9 cellular contexts compared by ENCODE assay signal in the genomic region with DNA sequence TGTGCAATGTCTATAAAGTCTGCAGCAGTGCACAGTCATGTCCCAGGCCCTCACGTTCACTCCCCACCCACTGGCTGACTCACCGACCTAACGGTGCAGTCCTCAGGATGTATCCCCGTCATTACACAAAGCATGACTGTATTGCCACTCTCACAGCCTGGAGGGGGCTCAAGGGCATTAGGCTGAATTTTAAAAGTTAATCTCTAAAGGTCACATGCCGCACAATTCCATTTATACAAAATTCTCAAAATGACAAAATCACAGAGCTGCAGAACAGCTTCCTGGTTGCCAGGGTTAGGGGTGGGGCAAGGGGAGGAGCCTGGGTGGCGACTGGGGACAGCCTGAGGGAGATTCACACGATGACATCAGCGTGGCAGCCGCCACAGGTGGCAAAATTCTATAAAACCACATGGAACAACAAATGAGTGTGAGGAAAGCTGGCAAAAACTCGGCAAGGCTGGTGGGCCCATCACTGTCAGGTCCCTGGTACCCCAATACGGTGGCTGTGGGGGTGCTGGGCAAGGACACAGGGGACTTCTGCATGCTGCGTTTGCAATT.
DNase-seq lines count a peak whose midpoint lies in the region; ATAC-seq and TF ChIP-seq lines count a peak whose summit lies in the region.
"Had no signal": no experiment of that assay in that cellular context is flagged by ENCODE, and none has a peak within 500 bp of the region (broad histone marks: within the 10 kb centered on the region; RNA-seq: fewer than 3 reads in every experiment).

No MANE protein-coding gene starts in this region.

- DNase-seq in AG04450 (ENCODE audit: low read depth, low spot score) (peak; percentile 43), LHCN-M2 (ENCODE audit: low read depth) (peak; percentile 70), posterior cingulate gyrus (peak in 7 of 10 donors; percentile 9 to 80 (median 49)), NCI-H146 (lab: John Stamatoyannopoulos, UW) (no peak), NCI-H146 treated with DMSO at 0.1 percent for 48 hours (lab: John Stamatoyannopoulos, UW; ENCODE audit: unreplicated experiment) (no peak)
- DNase-seq in activated CD4-positive, alpha-beta T cell treated with anti-CD3 and anti-CD28 coated beads, Interleukin-2, amount 50 U/mL, for 4 hours, result peak; percentile 72 to 78
- peak; percentile 54 to 57 (median 56) for DNase-seq in effector memory CD8-positive, alpha-beta T cell

- no peaks in the 10 kb centered on the region for H3K36me3 Mint-ChIP-seq in effector memory CD8-positive, alpha-beta T cell (ENCODE audit: insufficient read depth)

- peak overlapping the region; percentile 69 to 85 for H3K4me3 Mint-ChIP-seq in effector memory CD8-positive, alpha-beta T cell

- peaks cover 22% of the 10 kb centered on the region; the same call in 1 of the 2 replicates for H3K9me3 ChIP-seq in AG04450 (ENCODE audit: control insufficient read depth, insufficient read depth, low read length)

- peak; percentile 96 for ATAC-seq in effector memory CD8-positive, alpha-beta T cell (replicated peaks)
- ATAC-seq in GM18861 (IDR thresholded peaks at IDR 0.05; ENCODE audit: unreplicated experiment), result no peak

- H3K4me3 ChIP-seq in AG04450 (ENCODE audit: low read depth, low read length), result no peak overlapping the region
- H3K4me3 ChIP-seq: cardiac muscle cell had no signal

- peaks cover 17 to 20% of the 10 kb centered on the region in 2 donors for H3K4me1 Mint-ChIP-seq in effector memory CD8-positive, alpha-beta T cell (ENCODE audit: low read depth in 2 of 2)

- peak overlapping the region; percentile 31 for H3K27ac ChIP-seq in AG04450 (ENCODE audit: low read depth, low read length)
- H3K27ac ChIP-seq: cardiac muscle cell had no signal

- H3K9me3 Mint-ChIP-seq in effector memory CD8-positive, alpha-beta T cell, result no peaks in the 10 kb centered on the region

- CTCF ChIA-PET in AG04450 (lab: Charles Lee), result interaction anchor here (0.9 kb wide), 1 partner anchor 94 kb away, joined by 3 read pairs; no protein-coding TSS in a partner anchor

- no peaks in the 10 kb centered on the region for H3K27me3 ChIP-seq in AG04450 (ENCODE audit: control insufficient read depth, insufficient read depth, low read length)
- H3K27me3 ChIP-seq: cardiac muscle cell had no signal

- POLR2A ChIA-PET in AG04450 (lab: Yijun Ruan, JAX), result no interaction called here

- intact Hi-C loops in posterior cingulate gyrus (cut with DNase I), result loop anchor here (10.0 kb wide), 2 partner anchors 193 to 563 kb away; no protein-coding TSS in a partner anchor

- H3K27me3 Mint-ChIP-seq in effector memory CD8-positive, alpha-beta T cell, result peaks cover 18 to 20% of the 10 kb centered on the region in 2 donors

- peak overlapping the region; percentile 79 to 95 for H3K27ac Mint-ChIP-seq in effector memory CD8-positive, alpha-beta T cell

- no peak for TF ChIP-seq CTCF in AG04450 (IDR thresholded peaks at IDR 0.05; ENCODE audit: low read depth, low read length)

Comparison
In these comparisons a context has a peak if more than half of its experiments do, and no peak if none do; other contexts are left out.
1. DNase-seq: peak in AG04450 (single experiment), LHCN-M2 (single experiment), activated CD4-positive, alpha-beta T cell treated with anti-CD3 and anti-CD28 coated beads, Interleukin-2, amount 50 U/mL, for 4 hours (2 of 2), effector memory CD8-positive, alpha-beta T cell (3 of 3) and posterior cingulate gyrus (7 of 10); none in NCI-H146 (single experiment) and NCI-H146 treated with DMSO at 0.1 percent for 48 hours (single experiment).